Comparison of ENCODE assay signal across 8 cellular contexts in the genomic region with DNA sequence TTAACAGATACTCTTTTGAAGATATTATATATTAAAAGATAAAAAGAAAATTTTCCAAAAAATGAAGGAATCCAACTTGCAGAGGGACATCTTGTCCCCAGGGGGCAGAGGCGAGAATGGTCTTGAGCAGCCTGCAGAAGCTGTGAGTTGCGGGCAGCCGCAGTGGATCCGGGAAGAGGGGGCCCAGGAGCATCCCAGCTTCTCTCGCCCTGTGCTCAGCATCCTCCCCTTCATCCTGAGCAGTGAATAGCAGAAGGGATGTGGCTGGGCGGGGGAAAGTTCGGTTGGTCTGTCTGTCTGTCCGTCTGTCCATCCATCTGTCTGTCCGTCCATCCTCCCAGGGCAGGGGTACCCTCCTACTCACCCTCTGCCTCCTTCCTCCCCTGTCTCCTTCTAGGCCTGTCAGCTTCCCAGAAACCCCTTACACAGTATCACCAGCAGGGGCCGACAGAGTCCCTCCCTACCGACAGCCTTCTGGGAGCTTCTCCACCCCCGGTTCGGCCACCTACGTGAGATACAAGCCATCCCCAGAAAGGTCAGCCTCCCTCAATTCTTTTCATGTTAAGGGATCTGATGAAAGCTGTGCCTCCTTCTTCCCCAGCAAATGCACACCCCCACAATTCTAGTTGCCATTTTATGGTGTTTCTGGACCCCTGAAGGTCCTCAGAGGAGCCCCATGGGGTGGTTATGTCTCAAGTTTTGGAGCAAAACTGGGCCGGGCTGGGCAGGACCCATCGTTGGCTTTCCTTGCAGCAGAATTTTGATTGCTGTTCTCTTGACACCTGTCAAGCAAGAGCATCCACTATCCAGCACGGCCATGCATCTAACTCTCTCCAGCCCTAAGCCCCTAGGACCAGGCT.
DNase-seq lines count a peak whose midpoint lies in the region; ATAC-seq and TF ChIP-seq lines count a peak whose summit lies in the region.

No MANE protein-coding gene starts in this region.

- no peak overlapping the region for H3K9ac ChIP-seq in colonic mucosa (ENCODE audit: low read depth in 2 of 2, low read length in 2 of 2)

- DNase-seq in NCI-H1436 (lab: John Stamatoyannopoulos, UW) (peak; percentile 70), NCI-H1436 treated with DMSO at 0.1 percent for 48 hours (lab: John Stamatoyannopoulos, UW) (no peak), NCI-H1694 (lab: John Stamatoyannopoulos, UW) (peak; percentile 60), WERI-Rb-1 (peak; percentile 83), colonic mucosa (peak; percentile 52), right lobe of liver (no peak)
- peak; percentile 30 for DNase-seq in stimulated activated CD8-positive, alpha-beta memory T cell treated with anti-CD3 and anti-CD28 coated beads, Interleukin-4, amount 100 ng/mL, for 24 hours (ENCODE audit: low read depth)

- TF ChIP-seq CTCF in WERI-Rb-1 (IDR thresholded peaks at IDR 0.05; ENCODE audit: low read depth, low read length) (peak; percentile 91), colonic mucosa (IDR thresholded peaks at IDR 0.05) (peak; percentile 40), right lobe of liver (IDR thresholded peaks at IDR 0.05) (peak; percentile 12 to 47 (median 40))

- no peaks in the 10 kb centered on the region for H3K9me3 ChIP-seq in WERI-Rb-1 (ENCODE audit: severe bottlenecking)
- no peaks in the 10 kb centered on the region for H3K9me3 ChIP-seq in colonic mucosa
- H3K9me3 ChIP-seq in right lobe of liver = no peaks in the 10 kb centered on the region

- intact Hi-C loops in colonic mucosa (cut with DNase I) (no loop called here), right lobe of liver (cut with DNase I) (no loop called here)

- no peaks in the 10 kb centered on the region for H3K4me1 ChIP-seq in colonic mucosa
- H3K4me1 ChIP-seq in right lobe of liver = no peaks in the 10 kb centered on the region

- H3K4me3 ChIP-seq in WERI-Rb-1 (ENCODE audit: low read depth, low read length) (no peak overlapping the region), colonic mucosa (no peak overlapping the region), right lobe of liver (no peak overlapping the region)

- H3K36me3 ChIP-seq in WERI-Rb-1 = peaks cover 17% of the 10 kb centered on the region
- no peaks in the 10 kb centered on the region for H3K36me3 ChIP-seq in colonic mucosa
- no peaks in the 10 kb centered on the region for H3K36me3 ChIP-seq in right lobe of liver

- H3K27ac ChIP-seq in WERI-Rb-1 (no peak overlapping the region; the same call in 1 of the 2 replicates), colonic mucosa (no peak overlapping the region), right lobe of liver (no peak overlapping the region)

- ATAC-seq in right lobe of liver = peak; percentile 60 to 67 (median 62)
- no peak for ATAC-seq in HG03139 (IDR thresholded peaks at IDR 0.05; ENCODE audit: unreplicated experiment)

- H3K27me3 ChIP-seq in WERI-Rb-1 (ENCODE audit: insufficient read depth, low read depth, severe bottlenecking) (no peaks in the 10 kb centered on the region), colonic mucosa (no peaks in the 10 kb centered on the region), right lobe of liver (no peaks in the 10 kb centered on the region)

- 64% methylated on average over 10 of the region's 17 CpGs for WGBS in right lobe of liver (ENCODE audit: insufficient coverage, low coverage, low lambda C conversion rate, missing lambda C conversion rate)

- no peak for TF ChIP-seq POLR2A in right lobe of liver (IDR thresholded peaks at IDR 0.05)

Comparison
In these comparisons a context has a peak if more than half of its experiments do, and no peak if none do; other contexts are left out.
1. DNase-seq: peak in NCI-H1436 (single experiment), NCI-H1694 (single experiment), WERI-Rb-1 (single experiment), colonic mucosa (single experiment) and stimulated activated CD8-positive, alpha-beta memory T cell treated with anti-CD3 and anti-CD28 coated beads, Interleukin-4, amount 100 ng/mL, for 24 hours (single experiment); none in NCI-H1436 treated with DMSO at 0.1 percent for 48 hours (single experiment) and right lobe of liver (0 of 3).
2. CTCF ChIP-seq: peak in every context shown above with its lines; median percentile 91 in WERI-Rb-1; 40 in right lobe of liver; 40 in colonic mucosa.